In genomic region chr1:47478090-47478489, GRCh38 we compare ENCODE assay signal across 1 cellular context.
TF ChIP-seq lines count a peak whose summit lies in the region.

No MANE protein-coding gene starts in this region.

TF ChIP-seq in HepG2, 621 proteins besides CTCF, POLR2A, EP300 and RAD21 (continued from another document and continues in another):
- no peak for TF ChIP-seq ZNF318 (CRISPR knock-in tag; IDR thresholded peaks at IDR 0.05)
- no peak for TF ChIP-seq FOXO4 (CRISPR knock-in tag; conservative IDR thresholded peaks at IDR 0.05)
- TF ChIP-seq MZF1 (CRISPR knock-in tag; IDR thresholded peaks at IDR 0.05; ENCODE audit: borderline replicate concordance), result no peak
- TF ChIP-seq ZBTB43 (CRISPR knock-in tag; conservative IDR thresholded peaks at IDR 0.05), result no peak
- TF ChIP-seq RORA (CRISPR knock-in tag; IDR thresholded peaks at IDR 0.05), result no peak
- TF ChIP-seq, protein P1, sequence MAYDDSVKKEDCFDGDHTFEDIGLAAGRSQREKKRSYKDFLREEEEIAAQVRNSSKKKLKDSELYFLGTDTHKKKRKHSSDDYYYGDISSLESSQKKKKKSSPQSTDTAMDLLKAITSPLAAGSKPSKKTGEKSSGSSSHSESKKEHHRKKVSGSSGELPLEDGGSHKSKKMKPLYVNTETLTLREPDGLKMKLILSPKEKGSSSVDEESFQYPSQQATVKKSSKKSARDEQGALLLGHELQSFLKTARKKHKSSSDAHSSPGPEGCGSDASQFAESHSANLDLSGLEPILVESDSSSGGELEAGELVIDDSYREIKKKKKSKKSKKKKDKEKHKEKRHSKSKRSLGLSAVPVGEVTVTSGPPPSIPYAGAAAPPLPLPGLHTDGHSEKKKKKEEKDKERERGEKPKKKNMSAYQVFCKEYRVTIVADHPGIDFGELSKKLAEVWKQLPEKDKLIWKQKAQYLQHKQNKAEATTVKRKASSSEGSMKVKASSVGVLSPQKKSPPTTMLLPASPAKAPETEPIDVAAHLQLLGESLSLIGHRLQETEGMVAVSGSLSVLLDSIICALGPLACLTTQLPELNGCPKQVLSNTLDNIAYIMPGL (CRISPR knock-in tag; IDR thresholded peaks at IDR 0.05; ENCODE audit: borderline replicate concordance in 1 of 2, low read depth in 1 of 2), result no peak
- TF ChIP-seq ZBTB40 (IDR thresholded peaks at IDR 0.05), result no peak
- TF ChIP-seq ZBTB40 (CRISPR knock-in tag; IDR thresholded peaks at IDR 0.05), result peak; percentile 64; the same call in 1 of the 2 replicates
- TF ChIP-seq RFX5 (IDR thresholded peaks at IDR 0.05; ENCODE audit: low read depth, low read length), result no peak
- TF ChIP-seq, protein P2, sequence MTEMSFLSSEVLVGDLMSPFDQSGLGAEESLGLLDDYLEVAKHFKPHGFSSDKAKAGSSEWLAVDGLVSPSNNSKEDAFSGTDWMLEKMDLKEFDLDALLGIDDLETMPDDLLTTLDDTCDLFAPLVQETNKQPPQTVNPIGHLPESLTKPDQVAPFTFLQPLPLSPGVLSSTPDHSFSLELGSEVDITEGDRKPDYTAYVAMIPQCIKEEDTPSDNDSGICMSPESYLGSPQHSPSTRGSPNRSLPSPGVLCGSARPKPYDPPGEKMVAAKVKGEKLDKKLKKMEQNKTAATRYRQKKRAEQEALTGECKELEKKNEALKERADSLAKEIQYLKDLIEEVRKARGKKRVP (CRISPR knock-in tag; IDR thresholded peaks at IDR 0.05), result 0 out of 4 replicates have a peak, but pooled peaks of 1 of the 2 experiments have one; percentile 36
- peak; percentile 68 for TF ChIP-seq ONECUT2 (CRISPR knock-in tag; IDR thresholded peaks at IDR 0.05)
- peak; percentile 74; the same call in 1 of the 2 replicates for TF ChIP-seq SOX13 (IDR thresholded peaks at IDR 0.05)
- TF ChIP-seq SOX13 (CRISPR knock-in tag; conservative IDR thresholded peaks at IDR 0.05 in 1 of 2, IDR thresholded peaks at IDR 0.05 in 1 of 2), result peak in 1 of 2 experiments; percentile 91; a peak in 2 of 4 replicates
- TF ChIP-seq, protein P3, sequence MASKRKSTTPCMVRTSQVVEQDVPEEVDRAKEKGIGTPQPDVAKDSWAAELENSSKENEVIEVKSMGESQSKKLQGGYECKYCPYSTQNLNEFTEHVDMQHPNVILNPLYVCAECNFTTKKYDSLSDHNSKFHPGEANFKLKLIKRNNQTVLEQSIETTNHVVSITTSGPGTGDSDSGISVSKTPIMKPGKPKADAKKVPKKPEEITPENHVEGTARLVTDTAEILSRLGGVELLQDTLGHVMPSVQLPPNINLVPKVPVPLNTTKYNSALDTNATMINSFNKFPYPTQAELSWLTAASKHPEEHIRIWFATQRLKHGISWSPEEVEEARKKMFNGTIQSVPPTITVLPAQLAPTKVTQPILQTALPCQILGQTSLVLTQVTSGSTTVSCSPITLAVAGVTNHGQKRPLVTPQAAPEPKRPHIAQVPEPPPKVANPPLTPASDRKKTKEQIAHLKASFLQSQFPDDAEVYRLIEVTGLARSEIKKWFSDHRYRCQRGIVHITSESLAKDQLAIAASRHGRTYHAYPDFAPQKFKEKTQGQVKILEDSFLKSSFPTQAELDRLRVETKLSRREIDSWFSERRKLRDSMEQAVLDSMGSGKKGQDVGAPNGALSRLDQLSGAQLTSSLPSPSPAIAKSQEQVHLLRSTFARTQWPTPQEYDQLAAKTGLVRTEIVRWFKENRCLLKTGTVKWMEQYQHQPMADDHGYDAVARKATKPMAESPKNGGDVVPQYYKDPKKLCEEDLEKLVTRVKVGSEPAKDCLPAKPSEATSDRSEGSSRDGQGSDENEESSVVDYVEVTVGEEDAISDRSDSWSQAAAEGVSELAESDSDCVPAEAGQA (IDR thresholded peaks at IDR 0.05; ENCODE audit: low read depth), result no peak
- TF ChIP-seq, protein P3 (CRISPR knock-in tag; IDR thresholded peaks at IDR 0.05; ENCODE audit: borderline replicate concordance), result no peak; the same call in 1 of the 2 replicates
- TF ChIP-seq TBL1XR1 (IDR thresholded peaks at IDR 0.05; ENCODE audit: borderline replicate concordance, low read length, partially characterized antibody), result no peak
- peak; percentile 81 for TF ChIP-seq MEF2D (CRISPR knock-in tag; IDR thresholded peaks at IDR 0.05)
- no peak for TF ChIP-seq FOXK2 (IDR thresholded peaks at IDR 0.05)
